In the genomic region with DNA sequence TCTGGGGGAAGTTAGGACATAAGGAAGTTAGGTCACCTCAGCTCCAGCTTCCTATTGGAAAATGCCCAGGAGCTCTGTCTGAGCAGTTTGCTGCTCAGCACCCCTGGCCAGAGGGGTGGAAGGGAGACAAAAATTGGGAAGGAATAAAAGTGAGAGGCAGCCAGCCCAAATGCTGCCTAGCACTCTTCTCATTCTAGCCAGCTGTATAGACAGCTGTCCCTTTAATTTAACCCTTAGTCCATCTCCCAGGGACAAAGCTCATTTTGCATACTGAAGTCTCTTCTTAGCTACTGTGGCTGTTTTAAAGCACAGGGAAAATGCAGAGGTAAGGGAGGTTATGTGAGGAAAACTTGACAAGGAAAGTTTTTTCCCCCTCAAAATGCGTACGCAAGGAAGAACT, we compare ENCODE assay signal across 20 cellular contexts.
DNase-seq lines count a peak whose midpoint lies in the region; ATAC-seq, FAIRE-seq and TF ChIP-seq lines count a peak whose summit lies in the region.
"Had no signal": no experiment of that assay in that cellular context is flagged by ENCODE, and none has a peak within 500 bp of the region (broad histone marks: within the 10 kb centered on the region; RNA-seq: fewer than 3 reads in every experiment).

No MANE protein-coding gene starts in this region.

- TF ChIP-seq POLR2A in H1 (IDR thresholded peaks at IDR 0.05; ENCODE audit: control extremely low read depth in 1 of 2, low read depth in 2 of 2, low read length in 2 of 2) (no peak), sigmoid colon (IDR thresholded peaks at IDR 0.05) (no peak)

- H4K91ac ChIP-seq in H1 (replicated peaks; ENCODE audit: insufficient read length, low read length): no peak overlapping the region

- H2BK15ac ChIP-seq in H1 (ENCODE audit: low read length): no peak overlapping the region

- no peak overlapping the region for H3K18ac ChIP-seq in H1 (ENCODE audit: extremely low read depth, low read length)

- TF ChIP-seq CTCF in H1 (IDR thresholded peaks at IDR 0.05; ENCODE audit: control extremely low read depth in 1 of 3, insufficient read depth in 1 of 3, low read depth in 1 of 3, low read length in 3 of 3): no peak
- no peak for TF ChIP-seq CTCF in sigmoid colon (IDR thresholded peaks at IDR 0.05)

- H4K5ac ChIP-seq in H1 (ENCODE audit: insufficient read length, low read depth, low read length): no peak overlapping the region

- no peak overlapping the region for H2AFZ ChIP-seq in H1 (ENCODE audit: low read length)
- H2AFZ ChIP-seq: parathyroid adenoma had no signal

- no peak for TF ChIP-seq RAD21 in H1 (IDR thresholded peaks at IDR 0.05 in 1 of 2, conservative IDR thresholded peaks at IDR 0.05 in 1 of 2; ENCODE audit: low read depth in 2 of 2, low read length in 2 of 2)

- H3K27me3 ChIP-seq in H1 (replicated peaks in 1 of 4; ENCODE audit: control insufficient read depth in 3 of 4, extremely low read depth in 1 of 4, insufficient read depth in 3 of 4, low read length in 3 of 4) (no peaks in the 10 kb centered on the region), sigmoid colon (no peaks in the 10 kb centered on the region)
- H3K27me3 ChIP-seq: ascending aorta, suprapubic skin had no signal

- H3K4me1 ChIP-seq in H1 (replicated peaks in 1 of 4; ENCODE audit: control insufficient read depth in 3 of 4, insufficient read depth in 4 of 4, low read length in 3 of 4): peaks cover 0 to 4% (median 1%) of the 10 kb centered on the region in 4 experiments; a peak in 3 of 7 replicates
- peaks cover 0 to 22% (median 10%) of the 10 kb centered on the region in 4 donors for H3K4me1 ChIP-seq in sigmoid colon
- H3K4me1 ChIP-seq: ascending aorta, parathyroid adenoma had no signal

- no peaks in the 10 kb centered on the region for H4K20me1 ChIP-seq in H1 (replicated peaks in 1 of 2; ENCODE audit: control insufficient read depth in 1 of 2, insufficient read depth in 2 of 2, low read length in 2 of 2)

- H3K4me3 ChIP-seq in H1 (ENCODE audit: extremely low read depth in 1 of 4, insufficient read depth in 2 of 4, low read depth in 3 of 4, low read length in 4 of 4): no peak overlapping the region
- no peak overlapping the region for H3K4me3 ChIP-seq in sigmoid colon
- H3K4me3 ChIP-seq: ascending aorta, suprapubic skin had no signal

- H3K79me1 ChIP-seq in H1 (ENCODE audit: low read depth, low read length): no peaks in the 10 kb centered on the region

- intact Hi-C loops in sigmoid colon (cut with DNase I): no loop called here

- H2BK12ac ChIP-seq in H1 (ENCODE audit: low read depth, low read length): 0 out of 2 replicates have a peak overlapping the region, but pooled peaks have one; percentile 27

- no peak overlapping the region for H3K23ac ChIP-seq in H1 (ENCODE audit: insufficient read length)

- H3K79me2 ChIP-seq in H1 (ENCODE audit: control insufficient read depth in 1 of 2, insufficient read depth in 2 of 2, low read length in 2 of 2): no peaks in the 10 kb centered on the region
- H3K79me2 ChIP-seq: parathyroid adenoma had no signal

- H4K8ac ChIP-seq in H1 (ENCODE audit: extremely low read depth, insufficient read depth, low read length): no peak overlapping the region

- H3K36me3 ChIP-seq in H1 (ENCODE audit: control insufficient read depth in 2 of 4, insufficient read depth in 4 of 4, low read length in 3 of 4): no peaks in the 10 kb centered on the region
- no peaks in the 10 kb centered on the region for H3K36me3 ChIP-seq in sigmoid colon
- H3K36me3 ChIP-seq: ascending aorta, suprapubic skin had no signal

- no peak overlapping the region for H3K9ac ChIP-seq in H1 (replicated peaks in 1 of 4; ENCODE audit: extremely low read depth in 1 of 4, low read depth in 3 of 4, low read length in 3 of 4)
- H3K9ac ChIP-seq: parathyroid adenoma had no signal

- ATAC-seq in GM19035 (IDR thresholded peaks at IDR 0.05; ENCODE audit: unreplicated experiment) (no peak), GM18519 (IDR thresholded peaks at IDR 0.05; ENCODE audit: low FRiP score, unreplicated experiment) (no peak)

- no peak for FAIRE-seq in H1 (lab: Jason Lieb, UNC)
- FAIRE-seq: colon, RCC 7860 had no signal

- no peak for TF ChIP-seq EP300 in H1 (IDR thresholded peaks at IDR 0.05; ENCODE audit: borderline replicate concordance in 1 of 2, low read depth in 2 of 2, low read length in 2 of 2)
- no peak for TF ChIP-seq EP300 in sigmoid colon (IDR thresholded peaks at IDR 0.05)

- CTCF ChIA-PET in H1 (lab: Charles Lee; ENCODE audit: partially characterized antibody): no interaction called here

- H3K14ac ChIP-seq in H1 (ENCODE audit: insufficient read length): no peak overlapping the region

- no peak overlapping the region for H2BK20ac ChIP-seq in H1 (ENCODE audit: low read length)

- H3K9me3 ChIP-seq in H1 (ENCODE audit: insufficient read depth in 2 of 2, low read depth in 1 of 2, low read length in 1 of 2): no peaks in the 10 kb centered on the region
- no peaks in the 10 kb centered on the region for H3K9me3 ChIP-seq in sigmoid colon
- H3K9me3 ChIP-seq: ascending aorta, suprapubic skin had no signal

- 67% methylated on average over 2 of the region's 2 CpGs; no CpG with 5 or more reads in 1 of the 2 experiments for WGBS in H1 (ENCODE audit: extremely low coverage in 1 of 2, insufficient coverage in 1 of 2, insufficient read length in 1 of 2, insufficient replicate concordance in 2 of 2, low coverage in 1 of 2, low lambda C conversion rate in 2 of 2, missing lambda C conversion rate in 1 of 2), 2 experiments
- WGBS in sigmoid colon, 2 donors: 46 to 65% methylated on average over 2 of the region's 2 CpGs

- H3K4ac ChIP-seq in H1 (replicated peaks; ENCODE audit: insufficient read length, low read depth, low read length): no peak overlapping the region

- no peak overlapping the region for H3K56ac ChIP-seq in H1 (replicated peaks; ENCODE audit: insufficient read length, low read depth, low read length)

- H2BK5ac ChIP-seq in H1 (ENCODE audit: low read depth, low read length): no peak overlapping the region

- H3K27ac ChIP-seq in H1 (ENCODE audit: low read depth, low read length) (no peak overlapping the region), sigmoid colon (peak overlapping the region in 2 of 4 donors; percentile 42 to 57)
- H3K27ac ChIP-seq: ascending aorta, parathyroid adenoma, suprapubic skin had no signal

- H2BK120ac ChIP-seq in H1 (replicated peaks; ENCODE audit: low read depth, low read length): no peak overlapping the region

- POLR2A ChIA-PET in H1 (lab: Charles Lee; ENCODE audit: partially characterized antibody): no interaction called here

- DNase-seq in EH (ENCODE audit: low read depth): peak; percentile 3
- peak; percentile 38 for DNase-seq in OCI-M1 (lab: John Stamatoyannopoulos, UW)
- no peak for DNase-seq in H1 (ENCODE audit: low read depth in 1 of 2, low spot score in 2 of 2)
- DNase-seq in myocyte (ENCODE audit: low read depth): peak; percentile 12
- DNase-seq in sigmoid colon: no peak
- DNase-seq in H4 (ENCODE audit: low spot score): no peak
- DNase-seq: activated CD4-positive, alpha-beta T cell treated with anti-CD3 and anti-CD28 coated beads, Interleukin-2, amount 50 U/mL, for 1 hour; activated naive CD4-positive, alpha-beta T cell treated with Interleukin-2 at 50 U/mL for 16 hours; COR-L47; Karpas-422; NCI-H1417; NCI-H526 treated with DMSO at 0.1 percent for 48 hours; SW 1271 had no signal

- H2AK5ac ChIP-seq in H1 (ENCODE audit: low read depth, low read length): no peak overlapping the region

- H3K23me2 ChIP-seq in H1 (ENCODE audit: low read depth, low read length): no peaks in the 10 kb centered on the region

- no peak overlapping the region for H3K4me2 ChIP-seq in H1 (ENCODE audit: insufficient read depth in 1 of 2, low read depth in 2 of 2, low read length in 2 of 2)

TF ChIP-seq in H1, 55 proteins besides CTCF, POLR2A, EP300 and RAD21 (continues in another document):
- no peak for TF ChIP-seq EZH2 (IDR thresholded peaks at IDR 0.05; ENCODE audit: low read depth, low read length, severe bottlenecking)
- no peak for TF ChIP-seq SP1 (IDR thresholded peaks at IDR 0.05; ENCODE audit: low read depth, low read length)
- no peak for TF ChIP-seq JUND (IDR thresholded peaks at IDR 0.05; ENCODE audit: low read length)
- TF ChIP-seq GTF2F1 (IDR thresholded peaks at IDR 0.05; ENCODE audit: borderline replicate concordance, low read depth, low read length): no peak

Comparison
In these comparisons a context has a peak if more than half of its experiments do, and no peak if none do; other contexts are left out.
1. DNase-seq: peak in EH (single experiment), OCI-M1 (single experiment) and myocyte (single experiment); none in H1 (0 of 2), sigmoid colon (single experiment) and H4 (single experiment).